In the genomic region with DNA sequence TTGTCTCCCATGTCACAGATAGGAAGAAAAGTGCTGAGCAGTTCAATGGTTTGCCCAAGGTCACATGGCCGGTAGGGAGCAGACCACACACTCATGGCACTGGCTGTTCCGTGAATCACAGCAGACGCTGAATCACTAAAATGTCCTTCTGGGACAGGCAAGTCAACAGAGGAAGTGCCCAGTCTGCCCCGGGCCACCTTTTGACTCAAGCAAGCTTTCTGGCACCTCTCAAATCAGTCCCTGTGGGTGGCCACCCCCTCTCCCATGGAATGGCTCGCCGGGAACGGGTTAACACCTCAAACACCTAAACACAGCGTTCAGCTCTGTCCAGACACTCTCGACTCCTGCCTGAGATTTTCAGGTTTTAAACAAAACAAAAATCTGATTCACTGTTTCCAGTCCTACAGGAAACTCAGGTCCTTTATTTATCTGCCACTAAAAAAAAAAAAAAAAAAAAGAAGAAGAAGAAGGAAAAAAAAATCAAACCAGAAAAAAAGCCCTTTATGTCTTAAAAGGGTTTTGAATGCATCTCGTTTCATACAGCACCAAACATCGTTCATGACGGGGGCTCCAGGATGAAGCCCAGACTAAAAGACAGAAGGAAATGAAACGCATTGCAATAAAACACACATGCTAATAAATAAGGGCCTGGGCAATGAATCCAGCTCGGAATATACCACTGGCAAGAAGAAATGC, we compare ENCODE assay signal across 8 cellular contexts. TPM values are rescaled to one million over a fixed set of nuclear protein-coding genes. Genes with fewer than 3 reads are reported as not detected.
DNase-seq lines count a peak whose midpoint lies in the region; ATAC-seq, FAIRE-seq and TF ChIP-seq lines count a peak whose summit lies in the region.

No MANE protein-coding gene starts in this region.

- peak; percentile 10 for DNase-seq in EL
- DNase-seq in activated CD4-positive, alpha-beta T cell treated with anti-CD3 and anti-CD28 coated beads for 36 hours = peak; percentile 84
- peak; percentile 90 for DNase-seq in endothelial cell of umbilical vein (ENCODE audit: low read depth, low spot score)
- peak; percentile 24 for DNase-seq in putamen (ENCODE audit: low spot score)
- DNase-seq in GM19238 (ENCODE audit: insufficient read length, low spot score) = no peak

- H3K27ac Mint-ChIP-seq in activated CD4-positive, alpha-beta T cell treated with anti-CD3 and anti-CD28 coated beads for 36 hours = peak overlapping the region; percentile 84

- H3K4me1 ChIP-seq in endothelial cell of umbilical vein (ENCODE audit: control insufficient read depth, extremely low read depth, insufficient read depth, low read length) = peaks cover 22% of the 10 kb centered on the region

- no peaks in the 10 kb centered on the region for H3K27me3 Mint-ChIP-seq in activated CD4-positive, alpha-beta T cell treated with anti-CD3 and anti-CD28 coated beads for 36 hours

- H3K79me2 ChIP-seq in endothelial cell of umbilical vein (ENCODE audit: control insufficient read depth, insufficient read depth, low read length) = peaks cover 15% of the 10 kb centered on the region

- peak; percentile 95 for ATAC-seq in activated CD4-positive, alpha-beta T cell treated with anti-CD3 and anti-CD28 coated beads for 36 hours
- ATAC-seq in GM21723 (IDR thresholded peaks at IDR 0.05; ENCODE audit: unreplicated experiment) (no peak), HG03442 (IDR thresholded peaks at IDR 0.05; ENCODE audit: unreplicated experiment) (no peak), HG03097 (IDR thresholded peaks at IDR 0.05; ENCODE audit: low FRiP score, unreplicated experiment) (no peak)

- TF ChIP-seq POLR2A in endothelial cell of umbilical vein (IDR thresholded peaks at IDR 0.05; ENCODE audit: low read depth, low read length) = no peak

- H3K27ac ChIP-seq in endothelial cell of umbilical vein (ENCODE audit: insufficient read depth, low read depth, low read length) = peak overlapping the region; percentile 80

- H3K9ac ChIP-seq in endothelial cell of umbilical vein (replicated peaks; ENCODE audit: extremely low read depth, insufficient read depth, low read length) = peak overlapping the region; percentile 15

- no peaks in the 10 kb centered on the region for H3K36me3 ChIP-seq in endothelial cell of umbilical vein (ENCODE audit: control insufficient read depth in 2 of 2, extremely low read depth in 1 of 2, insufficient read depth in 2 of 2, low read length in 2 of 2)

- dilution Hi-C loops in endothelial cell of umbilical vein (cut with MboI; ENCODE audit: extremely low pct_ligation_motif_present, low sequenced_read_pairs) = no loop called here

- POLR2A ChIA-PET in activated CD4-positive, alpha-beta T cell treated with anti-CD3 and anti-CD28 coated beads for 36 hours (lab: Charles Lee) = interaction anchor here (0.6 to 0.7 kb wide), 3 partner anchors 34 to 118 kb away, joined by 3 to 4 read pairs (median 4); no protein-coding TSS in a partner anchor
- POLR2A ChIA-PET in endothelial cell of umbilical vein (lab: Charles Lee) = interaction anchor here (0.6 kb wide), 1 partner anchor 769 kb away, joined by 6 read pairs; no protein-coding TSS in a partner anchor

- TF ChIP-seq CTCF in endothelial cell of umbilical vein (IDR thresholded peaks at IDR 0.05; ENCODE audit: extremely low read depth in 1 of 2, insufficient read depth in 1 of 2, low read depth in 1 of 2, low read length in 2 of 2) = peak in 1 of 2 donors; percentile 5

- intact Hi-C loops in activated CD4-positive, alpha-beta T cell treated with anti-CD3 and anti-CD28 coated beads for 36 hours (cut with DNase I, micrococcal nuclease) = loop anchor here (1.0 to 5.0 kb wide), 8 partner anchors 15 to 269 kb away; a partner anchor contains a TSS
- intact Hi-C loops in endothelial cell of umbilical vein (cut with micrococcal nuclease) = loop anchor here (2.0 kb wide), 1 partner anchor 15 kb away; a partner anchor contains a TSS

- H3K36me3 Mint-ChIP-seq in activated CD4-positive, alpha-beta T cell treated with anti-CD3 and anti-CD28 coated beads for 36 hours (ENCODE audit: low read depth) = peaks cover 63% of the 10 kb centered on the region

- no peaks in the 10 kb centered on the region for H3K9me1 ChIP-seq in endothelial cell of umbilical vein (replicated peaks; ENCODE audit: control insufficient read depth, extremely low read depth, insufficient read depth, low read length)

- peak; percentile 94 for FAIRE-seq in endothelial cell of umbilical vein (lab: Jason Lieb, UNC)

- H2AFZ ChIP-seq in endothelial cell of umbilical vein (ENCODE audit: low read depth, low read length) = peak overlapping the region; percentile 53

- no TSS peak for BruUV-seq in endothelial cell of umbilical vein (replicated peaks; lab: Mats Ljungman, UMichigan)

- H3K4me3 Mint-ChIP-seq in activated CD4-positive, alpha-beta T cell treated with anti-CD3 and anti-CD28 coated beads for 36 hours = peak overlapping the region; percentile 47

- peak overlapping the region; percentile 41 for H3K4me2 ChIP-seq in endothelial cell of umbilical vein (ENCODE audit: insufficient read depth, low read length)

- H3K27me3 ChIP-seq in endothelial cell of umbilical vein (ENCODE audit: control insufficient read depth in 2 of 2, insufficient read depth in 2 of 2, low read length in 2 of 2) = no peaks in the 10 kb centered on the region

- no peaks in the 10 kb centered on the region for H3K9me3 ChIP-seq in endothelial cell of umbilical vein (replicated peaks; ENCODE audit: control insufficient read depth, insufficient read depth, low read length)

- no peaks in the 10 kb centered on the region for H4K20me1 ChIP-seq in endothelial cell of umbilical vein (replicated peaks; ENCODE audit: control insufficient read depth, extremely low read depth, insufficient read depth, low read length)

- peak overlapping the region in 1 of 3 experiments; percentile 1 for H3K4me3 ChIP-seq in endothelial cell of umbilical vein (replicated peaks in 1 of 3; ENCODE audit: insufficient read depth in 1 of 3, low read depth in 1 of 3, low read length in 3 of 3)

- peaks cover 17% of the 10 kb centered on the region for H3K9me3 Mint-ChIP-seq in activated CD4-positive, alpha-beta T cell treated with anti-CD3 and anti-CD28 coated beads for 36 hours (ENCODE audit: low read depth)

- CTCF ChIA-PET in activated CD4-positive, alpha-beta T cell treated with anti-CD3 and anti-CD28 coated beads for 36 hours (lab: Charles Lee) = interaction anchor here (0.6 to 0.7 kb wide), 4 partner anchors 13 to 158 kb away, joined by 3 to 8 read pairs (median 3); no protein-coding TSS in a partner anchor
- CTCF ChIA-PET in endothelial cell of umbilical vein (lab: Charles Lee) = interaction anchor here (0.7 to 1.6 kb wide), 4 partner anchors 9 to 329 kb away, joined by 3 to 5 read pairs (median 4); no protein-coding TSS in a partner anchor

- peaks cover 51% of the 10 kb centered on the region for H3K4me1 Mint-ChIP-seq in activated CD4-positive, alpha-beta T cell treated with anti-CD3 and anti-CD28 coated beads for 36 hours

TF ChIP-seq in endothelial cell of umbilical vein, 7 proteins besides CTCF, POLR2A, EP300 and RAD21:
- no peak for TF ChIP-seq JUN (IDR thresholded peaks at IDR 0.05; ENCODE audit: borderline replicate concordance, insufficient read depth, insufficient read length, low read depth)
- no peak for TF ChIP-seq EZH2 (IDR thresholded peaks at IDR 0.05; ENCODE audit: borderline replicate concordance, low read depth, low read length, severe bottlenecking)
- TF ChIP-seq MYC (IDR thresholded peaks at IDR 0.05; ENCODE audit: low read depth, low read length) = peak; percentile 93
- TF ChIP-seq FOS (IDR thresholded peaks at IDR 0.05; ENCODE audit: borderline replicate concordance, insufficient read depth, low read length) = peak; percentile 91
- TF ChIP-seq POLR2AphosphoS5 (IDR thresholded peaks at IDR 0.05; ENCODE audit: insufficient read depth, low read depth, low read length) = peak; percentile 67
- no peak for TF ChIP-seq GATA2 (IDR thresholded peaks at IDR 0.05; ENCODE audit: insufficient read depth, insufficient read length, low read depth, low read length)
- TF ChIP-seq, protein P1, sequence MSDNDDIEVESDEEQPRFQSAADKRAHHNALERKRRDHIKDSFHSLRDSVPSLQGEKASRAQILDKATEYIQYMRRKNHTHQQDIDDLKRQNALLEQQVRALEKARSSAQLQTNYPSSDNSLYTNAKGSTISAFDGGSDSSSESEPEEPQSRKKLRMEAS (IDR thresholded peaks at IDR 0.05; ENCODE audit: insufficient read depth, insufficient read length) = peak; percentile 58
TF ChIP-seq in endothelial cell of umbilical vein: peak in this region for 4.

RNA-seq across cellular contexts. Expression of a gene that starts 15.4 kb away (rescaled TPM):
- 100 to 1,000 TPM; 108 to 118 TPM for total RNA-seq in activated CD4-positive, alpha-beta T cell treated with anti-CD3 and anti-CD28 coated beads for 36 hours
- 32.0 and 41.8 TPM in 2 replicates for total RNA-seq in endothelial cell of umbilical vein
- 20.4 and 20.5 TPM in 2 replicates for polyA plus RNA-seq in endothelial cell of umbilical vein
- polyA plus RNA-seq in endothelial cell of umbilical vein (2011; cell fraction: cytosol; rRNA removed) = 24.3 and 26.6 TPM in 2 replicates
- polyA plus RNA-seq in endothelial cell of umbilical vein (2011; cell fraction: nucleus; rRNA removed) = 33.5 and 33.9 TPM in 2 replicates
- polyA plus RNA-seq in endothelial cell of umbilical vein (2012) = 28.0 and 37.8 TPM in 2 replicates
- 25.3 and 35.1 TPM in 2 replicates for polyA minus RNA-seq in endothelial cell of umbilical vein
- not detected for polyA minus RNA-seq in endothelial cell of umbilical vein (2011; cell fraction: cytosol; rRNA and poly(A)+ RNA removed)
- 9.3 and 10.7 TPM in 2 replicates for polyA minus RNA-seq in endothelial cell of umbilical vein (2011; cell fraction: nucleus; rRNA and poly(A)+ RNA removed)
